12 cellular contexts compared by ENCODE assay signal in genomic region chr2:60353863-60354262, GRCh38.
DNase-seq lines count a peak whose midpoint lies in the region; ATAC-seq and TF ChIP-seq lines count a peak whose summit lies in the region.
"Had no signal": no experiment of that assay in that cellular context is flagged by ENCODE, and none has a peak within 500 bp of the region (broad histone marks: within the 10 kb centered on the region; RNA-seq: fewer than 3 reads in every experiment).

No MANE protein-coding gene starts in this region.

- H3K9me3 ChIP-seq in trophoblast cell (ENCODE audit: insufficient read depth, low read depth, low read length) = peaks cover 2% of the 10 kb centered on the region
- H3K9me3 ChIP-seq: left lung, sigmoid colon, stomach had no signal

- H3K36me3 Mint-ChIP-seq in brain = no peaks in the 10 kb centered on the region
- no peaks in the 10 kb centered on the region for H3K36me3 Mint-ChIP-seq in activated naive CD4-positive, alpha-beta T cell treated with anti-CD3 and anti-CD28 coated beads, Interleukin-2, amount 10 ng/mL, durations not matched to agents 7 days and 5 days

- CTCF ChIA-PET in activated naive CD4-positive, alpha-beta T cell treated with anti-CD3 and anti-CD28 coated beads, Interleukin-2, amount 10 ng/mL, durations not matched to agents 7 days and 5 days (lab: Charles Lee) = no interaction called here

- peaks cover 54% of the 10 kb centered on the region for H3K4me1 Mint-ChIP-seq in brain
- peaks cover 15% of the 10 kb centered on the region for H3K4me1 Mint-ChIP-seq in activated naive CD4-positive, alpha-beta T cell treated with anti-CD3 and anti-CD28 coated beads, Interleukin-2, amount 10 ng/mL, durations not matched to agents 7 days and 5 days

- no peak overlapping the region for H3K23ac ChIP-seq in trophoblast cell (ENCODE audit: low read length)

- peaks cover 0 to 15% (median 0%) of the 10 kb centered on the region in 5 experiments for H3K9me3 Mint-ChIP-seq in brain
- no peaks in the 10 kb centered on the region for H3K9me3 Mint-ChIP-seq in activated naive CD4-positive, alpha-beta T cell treated with anti-CD3 and anti-CD28 coated beads, Interleukin-2, amount 10 ng/mL, durations not matched to agents 7 days and 5 days

- H2BK12ac ChIP-seq in trophoblast cell (ENCODE audit: low read length) = no peak overlapping the region

- H3K4me2 ChIP-seq in trophoblast cell (ENCODE audit: low read length) = no peak overlapping the region

- H3K4me3 Mint-ChIP-seq in brain = no peak overlapping the region
- H3K4me3 Mint-ChIP-seq in activated naive CD4-positive, alpha-beta T cell treated with anti-CD3 and anti-CD28 coated beads, Interleukin-2, amount 10 ng/mL, durations not matched to agents 7 days and 5 days = no peak overlapping the region

- peaks cover 2 to 3% of the 10 kb centered on the region in 2 experiments for H3K4me1 ChIP-seq in trophoblast cell (ENCODE audit: control insufficient read depth in 1 of 2, insufficient read depth in 2 of 2, low read length in 2 of 2)
- H3K4me1 ChIP-seq: left lung, sigmoid colon, stomach had no signal

- H3K4ac ChIP-seq in trophoblast cell (ENCODE audit: low read depth, low read length) = no peak overlapping the region

- no peak overlapping the region for H3K18ac ChIP-seq in trophoblast cell (ENCODE audit: low read length)

- H3K27me3 Mint-ChIP-seq in brain = peaks cover 3% of the 10 kb centered on the region
- peaks cover 14% of the 10 kb centered on the region for H3K27me3 Mint-ChIP-seq in activated naive CD4-positive, alpha-beta T cell treated with anti-CD3 and anti-CD28 coated beads, Interleukin-2, amount 10 ng/mL, durations not matched to agents 7 days and 5 days

- TF ChIP-seq CTCF in GM20000 (IDR thresholded peaks at IDR 0.05; ENCODE audit: extremely low read depth, missing control alignments) = no peak
- no peak for TF ChIP-seq CTCF in brain (conservative IDR thresholded peaks at IDR 0.05)

- H4K91ac ChIP-seq in trophoblast cell (ENCODE audit: low read depth, low read length) = no peak overlapping the region

- H3K4me3 ChIP-seq in trophoblast cell (ENCODE audit: low read depth, low read length) = no peak overlapping the region
- H3K4me3 ChIP-seq: left lung, sigmoid colon, stomach had no signal

- H2AFZ ChIP-seq in trophoblast cell (ENCODE audit: insufficient read depth, low read length, poor library complexity) = no peak overlapping the region

- no peak overlapping the region for H3K9ac ChIP-seq in trophoblast cell (ENCODE audit: low read length)

- peak; percentile 52 for ATAC-seq in GM18498 (IDR thresholded peaks at IDR 0.05; ENCODE audit: unreplicated experiment)
- ATAC-seq in HG03064 (IDR thresholded peaks at IDR 0.05; ENCODE audit: low read depth, unreplicated experiment) = peak; percentile 38
- ATAC-seq: left lung had no signal

- H3K27me3 ChIP-seq in trophoblast cell (ENCODE audit: insufficient read depth, low read length) = no peaks in the 10 kb centered on the region
- H3K27me3 ChIP-seq: sigmoid colon had no signal

- H3K27ac Mint-ChIP-seq in brain = peak overlapping the region in 3 of 5 experiments; percentile 61 to 99 (median 92)
- no peak overlapping the region for H3K27ac Mint-ChIP-seq in activated naive CD4-positive, alpha-beta T cell treated with anti-CD3 and anti-CD28 coated beads, Interleukin-2, amount 10 ng/mL, durations not matched to agents 7 days and 5 days

- H2BK120ac ChIP-seq in trophoblast cell (ENCODE audit: insufficient read depth, low read length, poor library complexity) = no peak overlapping the region

- no peak overlapping the region for H2BK5ac ChIP-seq in trophoblast cell (ENCODE audit: low read depth, low read length, poor library complexity)

- no peaks in the 10 kb centered on the region for H3K36me3 ChIP-seq in trophoblast cell (ENCODE audit: control insufficient read depth in 1 of 2, insufficient read depth in 2 of 2, low read length in 2 of 2)
- H3K36me3 ChIP-seq: left lung, sigmoid colon, stomach had no signal

- H3K79me2 ChIP-seq in trophoblast cell (ENCODE audit: control insufficient read depth, insufficient read depth, low read length, poor library complexity) = no peaks in the 10 kb centered on the region

- no peak overlapping the region for H3K27ac ChIP-seq in trophoblast cell (ENCODE audit: low read depth, low read length)
- H3K27ac ChIP-seq: left lung, sigmoid colon had no signal

- H3K79me1 ChIP-seq in trophoblast cell (ENCODE audit: low read length) = no peaks in the 10 kb centered on the region

- no peak overlapping the region for H2AK5ac ChIP-seq in trophoblast cell (ENCODE audit: low read length)

- WGBS in trophoblast cell (ENCODE audit: extremely low coverage, insufficient coverage, insufficient read length) = no CpG with 5 or more reads among the region's 2 CpGs

- DNase-seq in GM20000 (ENCODE audit: low spot score) (peak; percentile 44), amniotic stem cell (lab: John Stamatoyannopoulos, UW) (no peak), SK-N-DZ (ENCODE audit: low spot score) (no peak), trophoblast cell (no peak)
- no peak for DNase-seq in activated naive CD4-positive, alpha-beta T cell treated with anti-CD3 and anti-CD28 coated beads, Interleukin-2, amount 10 ng/mL, durations not matched to agents 7 days and 5 days
- DNase-seq: aorta, left lung, sigmoid colon, stomach had no signal

- no peak overlapping the region for H4K8ac ChIP-seq in trophoblast cell (ENCODE audit: low read depth, low read length)

- no peak overlapping the region for H3K14ac ChIP-seq in trophoblast cell (ENCODE audit: low read length)

- H4K12ac ChIP-seq in trophoblast cell (ENCODE audit: low read depth, low read length) = no peak overlapping the region
